Comparison of ENCODE assay signal across 1 cellular context in genomic region chr10:14578060-14578952, GRCh38.
TF ChIP-seq lines count a peak whose summit lies in the region.

No MANE protein-coding gene starts in this region.

TF ChIP-seq in endothelial cell of umbilical vein, 7 proteins besides CTCF, POLR2A, EP300 and RAD21:
- TF ChIP-seq MAX (IDR thresholded peaks at IDR 0.05; ENCODE audit: insufficient read depth, insufficient read length): no peak
- TF ChIP-seq GATA2 (IDR thresholded peaks at IDR 0.05; ENCODE audit: insufficient read depth, insufficient read length, low read depth, low read length): peak; percentile 99
- TF ChIP-seq EZH2 (IDR thresholded peaks at IDR 0.05; ENCODE audit: borderline replicate concordance, low read depth, low read length, severe bottlenecking): no peak
- TF ChIP-seq FOS (IDR thresholded peaks at IDR 0.05; ENCODE audit: borderline replicate concordance, insufficient read depth, low read length): peak; percentile 82
- no peak for TF ChIP-seq MYC (IDR thresholded peaks at IDR 0.05; ENCODE audit: low read depth, low read length)
- peak; percentile 91 for TF ChIP-seq JUN (IDR thresholded peaks at IDR 0.05; ENCODE audit: borderline replicate concordance, insufficient read depth, insufficient read length, low read depth)
- peak; percentile 81 for TF ChIP-seq POLR2AphosphoS5 (IDR thresholded peaks at IDR 0.05; ENCODE audit: insufficient read depth, low read depth, low read length)
TF ChIP-seq in endothelial cell of umbilical vein: peak in this region for 4.
